8 cellular contexts compared by ENCODE assay signal in genomic region chr6:44265003-44265842, GRCh38. TPM values are rescaled to one million over a fixed set of nuclear protein-coding genes. Genes with fewer than 3 reads are reported as not detected.
DNase-seq lines count a peak whose midpoint lies in the region; ATAC-seq, FAIRE-seq and TF ChIP-seq lines count a peak whose summit lies in the region.

Gene NFKBIE (minus strand): TSS chr6:44265551. CDS start chr6:44265346, 205 bp downstream.

- peak within 1 kb of the TSS; percentile 97 for H3K4me2 ChIP-seq in A549

- CTCF ChIA-PET in A549 (lab: Yijun Ruan, JAX) = interaction anchor here (1.1 to 6.0 kb wide), 5 partner anchors 10 to 92 kb away, joined by 4 to 181 read pairs (median 8); partner anchors contain the start of gene AARS2

- TF ChIP-seq POLR2A in A549 (IDR thresholded peaks at IDR 0.05; ENCODE audit: low read length) (peak; percentile 81), GM18526 (IDR thresholded peaks at IDR 0.05; ENCODE audit: extremely low read depth, insufficient read length) (peak; percentile 87)

- no peak for FAIRE-seq in A549 (lab: Jason Lieb, UNC)

- TF ChIP-seq EP300 in A549 (IDR thresholded peaks at IDR 0.05) = no peak

- POLR2A ChIA-PET in A549 (lab: Yijun Ruan, JAX) = no interaction called here

- H3K4me3 ChIP-seq in A549 (peak within 1 kb of the TSS; percentile 81), kidney epithelial cell (ENCODE audit: low read depth, low read length) (peak within 1 kb of the TSS; percentile 70)

- no peaks in the 10 kb centered on the region for H3K36me3 ChIP-seq in kidney epithelial cell (ENCODE audit: control insufficient read depth, insufficient read depth, low read length)

- peak; percentile 80 to 84 for DNase-seq in A549 (ENCODE audit: low read depth in 1 of 2, low spot score in 1 of 2)
- DNase-seq in NCI-H446 (lab: John Stamatoyannopoulos, UW) = peak; percentile 46 to 88
- DNase-seq in activated CD4-positive, alpha-beta T cell treated with anti-CD3 and anti-CD28 coated beads for 1 hour = peak; percentile 93
- DNase-seq in cerebellum (ENCODE audit: low spot score) = peak; percentile 95
- peak; percentile 74 for DNase-seq in kidney epithelial cell (ENCODE audit: low read depth)
- peak; percentile 88 to 94 for DNase-seq in stimulated activated CD4-positive, alpha-beta T cell treated with anti-CD3 and anti-CD28 coated beads, Interleukin-15, amount 100 ng/mL, for 48 hours (ENCODE audit: low read depth in 2 of 2)

- WGBS in A549 (ENCODE audit: missing lambda C conversion rate) = under 1% methylated on average over 20 of the region's 75 CpGs

- H3K9me3 ChIP-seq in A549 = no peaks in the 10 kb centered on the region

- no peak; a peak in 1 of 5 replicates for TF ChIP-seq RAD21 in A549 (conservative IDR thresholded peaks at IDR 0.05 in 1 of 2, IDR thresholded peaks at IDR 0.05 in 1 of 2)

- H3K27ac ChIP-seq in A549 = peak within 1 kb of the TSS; percentile 81 to 90

- TF ChIP-seq CTCF in A549 (IDR thresholded peaks at IDR 0.05) (peak; percentile 19; the same call in 2 of the 3 replicates), kidney epithelial cell (IDR thresholded peaks at IDR 0.05; ENCODE audit: insufficient read depth, low read length, poor library complexity, severe bottlenecking) (peak; percentile 31)

- peaks cover 23% of the 10 kb centered on the region for H3K4me1 ChIP-seq in A549

- H3K27me3 ChIP-seq in kidney epithelial cell (ENCODE audit: control insufficient read depth, insufficient read depth, low read length) = peaks cover 22% of the 10 kb centered on the region

- ATAC-seq in A549 = peak; percentile 73 to 83
- peak; percentile 36 for ATAC-seq in HG03139 (IDR thresholded peaks at IDR 0.05; ENCODE audit: unreplicated experiment)

TF ChIP-seq in A549, 52 proteins besides CTCF, POLR2A, EP300 and RAD21:
- TF ChIP-seq CBX2 (IDR thresholded peaks at IDR 0.05; ENCODE audit: borderline replicate concordance, low read depth) (no peak), HOXB5 (CRISPR knock-in tag; IDR thresholded peaks at IDR 0.05) (no peak), JUN (IDR thresholded peaks at IDR 0.05) (peak in 1 of 2 experiments; percentile 50; a peak in 1 of 5 replicates), MAX (IDR thresholded peaks at IDR 0.05) (peak; percentile 38), KDM5A (IDR thresholded peaks at IDR 0.05) (peak; percentile 56; the same call in 1 of the 2 replicates), PHF8 (IDR thresholded peaks at IDR 0.05; ENCODE audit: borderline replicate concordance, low read depth) (peak; percentile 68; the same call in 1 of the 2 replicates), SMC3 (IDR thresholded peaks at IDR 0.05) (peak; percentile 9; the same call in 1 of the 3 replicates), FOSL2 (IDR thresholded peaks at IDR 0.05) (no peak), FOSL2 (CRISPR knock-in tag; IDR thresholded peaks at IDR 0.05) (peak; percentile 42)

RNA-seq across cellular contexts. Expression of gene NFKBIE, which starts in this region (rescaled TPM):
- polyA plus RNA-seq in A549 (2011; rRNA removed) (6.2 and 6.3 TPM in 2 replicates), A549 (2017; fragmentation: RNase III; extraction: RNeasy Plus Mini Kit Qiagen cat#74134 plus additional on column Dnase treatment) (5.6 to 9.1 TPM (median 6.0 TPM) in 3 replicates)
- 8.2 and 10.8 TPM in 2 replicates for polyA plus RNA-seq in A549 (2012; cell fraction: cytosol; rRNA removed)
- polyA plus RNA-seq in A549 (2012; cell fraction: nucleus; rRNA removed) = 13.6 and 19.5 TPM in 2 replicates
- polyA minus RNA-seq in A549 (2011; rRNA and poly(A)+ RNA removed) = 2.8 and 4.1 TPM in 2 replicates
- total RNA-seq in cerebellum (4.5 TPM), kidney epithelial cell (46.3 and 61.5 TPM in 2 replicates)

Comparison
In these comparisons a context has a peak if more than half of its experiments do, and no peak if none do; other contexts are left out.
1. Peak in every context shown above with its lines: DNase-seq, ATAC-seq, H3K4me3 ChIP-seq and H3K27ac ChIP-seq.